ENCODE assay signal across 15 cellular contexts in the genomic region with DNA sequence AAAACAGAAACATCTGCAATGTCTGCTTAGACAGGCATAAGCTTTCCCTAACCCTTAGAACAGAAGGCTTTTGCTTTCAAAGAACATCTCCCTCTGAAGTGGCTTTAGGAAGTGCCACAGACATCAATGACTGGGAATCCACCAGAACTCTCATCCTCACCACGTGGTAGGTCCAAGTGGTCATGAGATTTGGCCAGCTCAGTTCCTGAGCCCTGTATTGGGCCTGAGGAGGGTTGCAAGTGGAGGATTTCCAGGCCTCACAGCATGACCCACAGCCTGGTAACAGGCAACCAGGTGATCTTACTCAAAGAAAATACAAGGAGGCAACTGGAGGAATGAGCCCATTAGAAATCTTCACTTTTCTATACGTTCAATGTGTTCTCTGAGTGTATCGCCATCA. TPM values are rescaled to one million over a fixed set of nuclear protein-coding genes. Genes with fewer than 3 reads are reported as not detected.
DNase-seq lines count a peak whose midpoint lies in the region; ATAC-seq, FAIRE-seq and TF ChIP-seq lines count a peak whose summit lies in the region.
"Had no signal": no experiment of that assay in that cellular context is flagged by ENCODE, and none has a peak within 500 bp of the region (broad histone marks: within the 10 kb centered on the region; RNA-seq: fewer than 3 reads in every experiment).

No MANE protein-coding gene starts in this region.

- TF ChIP-seq CTCF in keratinocyte (optimal IDR thresholded peaks at IDR 0.05 in 1 of 3, IDR thresholded peaks at IDR 0.05 in 1 of 3, conservative IDR thresholded peaks at IDR 0.05 in 1 of 3; ENCODE audit: extremely low read depth in 1 of 3, insufficient read depth in 2 of 3, low read length in 3 of 3) = no peak

- POLR2A ChIA-PET in activated CD8-positive, alpha-beta T cell treated with anti-CD3 and anti-CD28 coated beads, Interleukin-2, amount 10 ng/mL, durations not matched to agents 7 days and 5 days (lab: Charles Lee) = interaction anchor here (1.0 kb wide), 1 partner anchor 10 kb away, joined by 3 read pairs; no protein-coding TSS in a partner anchor

- peaks cover 53% of the 10 kb centered on the region for H3K36me3 Mint-ChIP-seq in activated CD4-positive, alpha-beta T cell treated with anti-CD3 and anti-CD28 coated beads, Interleukin-2, amount 10 ng/mL, durations not matched to agents 24 days and 14 days (ENCODE audit: low read depth)
- H3K36me3 Mint-ChIP-seq in activated CD8-positive, alpha-beta T cell treated with anti-CD3 and anti-CD28 coated beads, Interleukin-2, amount 10 ng/mL, durations not matched to agents 7 days and 5 days (ENCODE audit: low read depth) = peaks cover 66% of the 10 kb centered on the region
- peaks cover 36% of the 10 kb centered on the region for H3K36me3 Mint-ChIP-seq in stimulated activated memory B cell treated with anti-CD40 and anti-IgM and Interleukin-4, amounts not matched to agents 10 μg/mL and 1 μg/mL and 100 μg/mL, for 72 hours

- peaks cover 5% of the 10 kb centered on the region for H3K4me1 ChIP-seq in keratinocyte (ENCODE audit: control insufficient read depth, extremely low read depth, insufficient read depth, low read length)
- H3K4me1 ChIP-seq: A549 had no signal

- FAIRE-seq in keratinocyte (lab: Jason Lieb, UNC) = no peak
- FAIRE-seq: A549 had no signal

- DNase-seq in activated CD4-positive, alpha-beta T cell treated with anti-CD3 and anti-CD28 coated beads, Interleukin-2, amount 10 ng/mL, durations not matched to agents 24 days and 14 days = peak; percentile 61
- no peak for DNase-seq in activated CD4-positive, alpha-beta T cell treated with anti-CD3 and anti-CD28 coated beads for 1 hour
- no peak for DNase-seq in activated CD8-positive, alpha-beta T cell treated with anti-CD3 and anti-CD28 coated beads, Interleukin-2, amount 10 ng/mL, durations not matched to agents 7 days and 5 days
- no peak for DNase-seq in keratinocyte (ENCODE audit: low read depth, low spot score)
- no peak for DNase-seq in NCI-H187 (lab: John Stamatoyannopoulos, UW)
- no peak for DNase-seq in NOMO-1 treated with dmso at 0.1 percent for 144 hours (lab: John Stamatoyannopoulos, UW; ENCODE audit: unreplicated experiment)
- DNase-seq: amygdala, GDM1, NCI-H146, WERI-Rb-1 had no signal

- H3K4me3 ChIP-seq in keratinocyte (ENCODE audit: control insufficient read depth in 2 of 3, extremely low read depth in 1 of 3, insufficient read depth in 2 of 3, low read depth in 1 of 3, low read length in 3 of 3) = no peak overlapping the region
- H3K4me3 ChIP-seq: A549 had no signal

- H3K27ac ChIP-seq in keratinocyte (ENCODE audit: control insufficient read depth, insufficient read depth, low read length) = no peak overlapping the region
- H3K27ac ChIP-seq: A549, WERI-Rb-1 had no signal

- peaks cover 3 to 4% of the 10 kb centered on the region in 2 experiments for H3K36me3 ChIP-seq in keratinocyte (ENCODE audit: control insufficient read depth in 2 of 2, extremely low read depth in 1 of 2, insufficient read depth in 2 of 2, low read length in 2 of 2)
- H3K36me3 ChIP-seq: WERI-Rb-1 had no signal

- no peaks in the 10 kb centered on the region for H3K9me1 ChIP-seq in keratinocyte (ENCODE audit: control insufficient read depth, extremely low read depth, insufficient read depth, low read length)

- no peaks in the 10 kb centered on the region for H3K27me3 ChIP-seq in keratinocyte (ENCODE audit: control insufficient read depth, extremely low read depth, insufficient read depth, low read length)

- H2AFZ ChIP-seq in keratinocyte (ENCODE audit: control insufficient read depth, low read length) = no peak overlapping the region

- no peaks in the 10 kb centered on the region for H3K27me3 Mint-ChIP-seq in activated CD4-positive, alpha-beta T cell treated with anti-CD3 and anti-CD28 coated beads, Interleukin-2, amount 10 ng/mL, durations not matched to agents 24 days and 14 days
- no peaks in the 10 kb centered on the region for H3K27me3 Mint-ChIP-seq in activated CD8-positive, alpha-beta T cell treated with anti-CD3 and anti-CD28 coated beads, Interleukin-2, amount 10 ng/mL, durations not matched to agents 7 days and 5 days (ENCODE audit: low read depth)
- H3K27me3 Mint-ChIP-seq in stimulated activated memory B cell treated with anti-CD40 and anti-IgM and Interleukin-4, amounts not matched to agents 10 μg/mL and 1 μg/mL and 100 μg/mL, for 72 hours = no peaks in the 10 kb centered on the region

- CTCF ChIA-PET in activated CD8-positive, alpha-beta T cell treated with anti-CD3 and anti-CD28 coated beads, Interleukin-2, amount 10 ng/mL, durations not matched to agents 7 days and 5 days (lab: Charles Lee) = interaction anchor here (1.1 to 2.2 kb wide), 2 partner anchors 10 to 32 kb away, joined by 3 to 10 read pairs; no protein-coding TSS in a partner anchor

- intact Hi-C loops in activated CD4-positive, alpha-beta T cell treated with anti-CD3 and anti-CD28 coated beads, Interleukin-2, amount 10 ng/mL, durations not matched to agents 24 days and 14 days (cut with micrococcal nuclease) = no loop called here

- H3K27ac Mint-ChIP-seq in activated CD4-positive, alpha-beta T cell treated with anti-CD3 and anti-CD28 coated beads, Interleukin-2, amount 10 ng/mL, durations not matched to agents 24 days and 14 days = peak overlapping the region; percentile 74
- peak overlapping the region; percentile 58 for H3K27ac Mint-ChIP-seq in activated CD8-positive, alpha-beta T cell treated with anti-CD3 and anti-CD28 coated beads, Interleukin-2, amount 10 ng/mL, durations not matched to agents 7 days and 5 days
- H3K27ac Mint-ChIP-seq in stimulated activated memory B cell treated with anti-CD40 and anti-IgM and Interleukin-4, amounts not matched to agents 10 μg/mL and 1 μg/mL and 100 μg/mL, for 72 hours = peak overlapping the region; percentile 89

- no peaks in the 10 kb centered on the region for H3K9me3 ChIP-seq in keratinocyte (ENCODE audit: control insufficient read depth, low read depth, low read length)
- H3K9me3 ChIP-seq: A549 had no signal

- H3K4me1 Mint-ChIP-seq in activated CD4-positive, alpha-beta T cell treated with anti-CD3 and anti-CD28 coated beads, Interleukin-2, amount 10 ng/mL, durations not matched to agents 24 days and 14 days = peaks cover 39% of the 10 kb centered on the region
- peaks cover 42% of the 10 kb centered on the region for H3K4me1 Mint-ChIP-seq in activated CD8-positive, alpha-beta T cell treated with anti-CD3 and anti-CD28 coated beads, Interleukin-2, amount 10 ng/mL, durations not matched to agents 7 days and 5 days (ENCODE audit: low read depth)
- H3K4me1 Mint-ChIP-seq in stimulated activated memory B cell treated with anti-CD40 and anti-IgM and Interleukin-4, amounts not matched to agents 10 μg/mL and 1 μg/mL and 100 μg/mL, for 72 hours = peaks cover 40% of the 10 kb centered on the region

- no peaks in the 10 kb centered on the region for H4K20me1 ChIP-seq in keratinocyte (ENCODE audit: control insufficient read depth, extremely low read depth, insufficient read depth, low read length)

- H3K9ac ChIP-seq in keratinocyte (ENCODE audit: control insufficient read depth, extremely low read depth, insufficient read depth, low read length) = no peak overlapping the region

- ATAC-seq in activated CD8-positive, alpha-beta T cell treated with anti-CD3 and anti-CD28 coated beads, Interleukin-2, amount 10 ng/mL, durations not matched to agents 7 days and 5 days = peak; percentile 40
- no peak for ATAC-seq in stimulated activated memory B cell treated with anti-CD40 and anti-IgM and Interleukin-4, amounts not matched to agents 10 μg/mL and 1 μg/mL and 100 μg/mL, for 72 hours
- no peak for ATAC-seq in HG02759 (IDR thresholded peaks at IDR 0.05; ENCODE audit: unreplicated experiment)
- ATAC-seq: A549, Panc1 had no signal

- peak overlapping the region; percentile 88 for H3K4me3 Mint-ChIP-seq in activated CD4-positive, alpha-beta T cell treated with anti-CD3 and anti-CD28 coated beads, Interleukin-2, amount 10 ng/mL, durations not matched to agents 24 days and 14 days
- peak overlapping the region; percentile 87 for H3K4me3 Mint-ChIP-seq in activated CD8-positive, alpha-beta T cell treated with anti-CD3 and anti-CD28 coated beads, Interleukin-2, amount 10 ng/mL, durations not matched to agents 7 days and 5 days
- peak overlapping the region; percentile 81 for H3K4me3 Mint-ChIP-seq in stimulated activated memory B cell treated with anti-CD40 and anti-IgM and Interleukin-4, amounts not matched to agents 10 μg/mL and 1 μg/mL and 100 μg/mL, for 72 hours

- H3K9me3 Mint-ChIP-seq in activated CD4-positive, alpha-beta T cell treated with anti-CD3 and anti-CD28 coated beads, Interleukin-2, amount 10 ng/mL, durations not matched to agents 24 days and 14 days = peaks cover 10% of the 10 kb centered on the region
- H3K9me3 Mint-ChIP-seq in activated CD8-positive, alpha-beta T cell treated with anti-CD3 and anti-CD28 coated beads, Interleukin-2, amount 10 ng/mL, durations not matched to agents 7 days and 5 days (ENCODE audit: insufficient read depth) = no peaks in the 10 kb centered on the region
- H3K9me3 Mint-ChIP-seq in stimulated activated memory B cell treated with anti-CD40 and anti-IgM and Interleukin-4, amounts not matched to agents 10 μg/mL and 1 μg/mL and 100 μg/mL, for 72 hours = no peaks in the 10 kb centered on the region

- dilution Hi-C loops in keratinocyte (cut with MboI; ENCODE audit: extremely low pct_ligation_motif_present, low sequenced_read_pairs) = no loop called here

- H3K4me2 ChIP-seq in keratinocyte (ENCODE audit: control insufficient read depth, extremely low read depth, insufficient read depth, low read depth, low read length) = peak overlapping the region; percentile 63
- H3K4me2 ChIP-seq: A549 had no signal

- H3K79me2 ChIP-seq in keratinocyte (ENCODE audit: control insufficient read depth, insufficient read depth, low read length) = no peaks in the 10 kb centered on the region

RNA-seq across cellular contexts. Expression of gene CASP1, which starts 1.6 kb away (rescaled TPM):
- total RNA-seq in activated CD4-positive, alpha-beta T cell treated with anti-CD3 and anti-CD28 coated beads, Interleukin-2, amount 10 ng/mL, durations not matched to agents 24 days and 14 days = 18.7 and 21.6 TPM in 2 replicates
- total RNA-seq in activated CD8-positive, alpha-beta T cell treated with anti-CD3 and anti-CD28 coated beads, Interleukin-2, amount 10 ng/mL, durations not matched to agents 7 days and 5 days = 10 to 100 TPM; 87.6 to 97.8 TPM
- 30.7 to 69.1 TPM (median 56.0 TPM) in 3 replicates for polyA plus RNA-seq in keratinocyte
- polyA plus RNA-seq in keratinocyte (2011; ENCODE audit: low read depth) = 122 TPM
- polyA plus RNA-seq in keratinocyte (2011; cell fraction: cytosol; rRNA removed) = 43.6 and 54.5 TPM in 2 replicates
- 43.5 and 50.7 TPM in 2 replicates for polyA plus RNA-seq in keratinocyte (2011; cell fraction: nucleus; rRNA removed)
- 68.6 and 117 TPM in 2 replicates for polyA plus RNA-seq in keratinocyte (2012; ENCODE audit: low replicate concordance)
- polyA minus RNA-seq in keratinocyte = 1.2 to 38.5 TPM (median 23.0 TPM) in 3 replicates
- polyA minus RNA-seq in keratinocyte (2011; cell fraction: cytosol; rRNA and poly(A)+ RNA removed) = 27.4 TPM
- 13.1 and 18.5 TPM in 2 replicates for polyA minus RNA-seq in keratinocyte (2011; cell fraction: nucleus; rRNA and poly(A)+ RNA removed)

RNA-seq across cellular contexts. Expression of gene CASP5, which starts 10.4 kb away (rescaled TPM):
- total RNA-seq in activated CD4-positive, alpha-beta T cell treated with anti-CD3 and anti-CD28 coated beads, Interleukin-2, amount 10 ng/mL, durations not matched to agents 24 days and 14 days = not detected in 2 replicates
- not detected for total RNA-seq in activated CD8-positive, alpha-beta T cell treated with anti-CD3 and anti-CD28 coated beads, Interleukin-2, amount 10 ng/mL, durations not matched to agents 7 days and 5 days
- 0.15 TPM in 1 of 3 replicates, not detected in the others for polyA plus RNA-seq in keratinocyte
- polyA plus RNA-seq in keratinocyte (2011; ENCODE audit: low read depth) = not detected
- not detected in 2 replicates for polyA plus RNA-seq in keratinocyte (2011; cell fraction: cytosol; rRNA removed)
- 0.51 and 0.87 TPM in 2 replicates for polyA plus RNA-seq in keratinocyte (2011; cell fraction: nucleus; rRNA removed)
- 0.39 TPM in 1 of 2 replicates, not detected in the other for polyA plus RNA-seq in keratinocyte (2012; ENCODE audit: low replicate concordance)
- polyA minus RNA-seq in keratinocyte = not detected in 3 replicates
- not detected for polyA minus RNA-seq in keratinocyte (2011; cell fraction: cytosol; rRNA and poly(A)+ RNA removed)
- polyA minus RNA-seq in keratinocyte (2011; cell fraction: nucleus; rRNA and poly(A)+ RNA removed) = not detected in 2 replicates
- total RNA-seq: endothelial cell of umbilical vein had no signal
- polyA plus RNA-seq: A549, endothelial cell of umbilical vein had no signal

RNA-seq across cellular contexts. Expression of gene CARD16, which starts 11.8 kb away (rescaled TPM):
- 7.2 and 9.0 TPM in 2 replicates for total RNA-seq in activated CD4-positive, alpha-beta T cell treated with anti-CD3 and anti-CD28 coated beads, Interleukin-2, amount 10 ng/mL, durations not matched to agents 24 days and 14 days
- 10 to 100 TPM; 70.8 to 73.9 TPM for total RNA-seq in activated CD8-positive, alpha-beta T cell treated with anti-CD3 and anti-CD28 coated beads, Interleukin-2, amount 10 ng/mL, durations not matched to agents 7 days and 5 days
- 11.9 to 16.6 TPM (median 13.4 TPM) in 3 replicates for polyA plus RNA-seq in keratinocyte
- polyA plus RNA-seq in keratinocyte (2011; ENCODE audit: low read depth) = 0.86 TPM
- 16.0 and 23.4 TPM in 2 replicates for polyA plus RNA-seq in keratinocyte (2011; cell fraction: cytosol; rRNA removed)
- 5.0 and 7.2 TPM in 2 replicates for polyA plus RNA-seq in keratinocyte (2011; cell fraction: nucleus; rRNA removed)
- 3.2 and 14.3 TPM in 2 replicates for polyA plus RNA-seq in keratinocyte (2012; ENCODE audit: low replicate concordance)
- 2.1 to 5.2 TPM in 2 of 3 replicates, not detected in the other for polyA minus RNA-seq in keratinocyte
- 3.5 TPM for polyA minus RNA-seq in keratinocyte (2011; cell fraction: cytosol; rRNA and poly(A)+ RNA removed)
- polyA minus RNA-seq in keratinocyte (2011; cell fraction: nucleus; rRNA and poly(A)+ RNA removed) = 0.84 and 1.9 TPM in 2 replicates
- polyA plus RNA-seq: A549 had no signal
